In genomic region chr12:117518594-117519270, GRCh38 we compare ENCODE assay signal across 19 cellular contexts.
DNase-seq lines count a peak whose midpoint lies in the region; ATAC-seq, FAIRE-seq and TF ChIP-seq lines count a peak whose summit lies in the region.
"Had no signal": no experiment of that assay in that cellular context is flagged by ENCODE, and none has a peak within 500 bp of the region (broad histone marks: within the 10 kb centered on the region; RNA-seq: fewer than 3 reads in every experiment).

No MANE protein-coding gene starts in this region.

- FAIRE-seq in HepG2 (lab: Jason Lieb, UNC) = peak; percentile 44
- FAIRE-seq: bronchial epithelial cell, RCC 7860 had no signal

- no peaks in the 10 kb centered on the region for H4K20me1 ChIP-seq in HepG2 (ENCODE audit: insufficient read depth, low read length)

- H3K36me3 ChIP-seq in breast epithelium (no peaks in the 10 kb centered on the region), HepG2 (replicated peaks in 1 of 2; ENCODE audit: control insufficient read depth in 1 of 2, insufficient read depth in 2 of 2, low read length in 2 of 2) (no peaks in the 10 kb centered on the region), upper lobe of left lung (no peaks in the 10 kb centered on the region), ascending aorta (no peaks in the 10 kb centered on the region)

- H3K27me3 ChIP-seq in breast epithelium (no peaks in the 10 kb centered on the region), HepG2 (ENCODE audit: control insufficient read depth in 1 of 2, insufficient read depth in 2 of 2, low read length in 2 of 2) (peaks cover 0 to 6% of the 10 kb centered on the region in 2 experiments; a peak in 1 of 5 replicates), upper lobe of left lung (no peaks in the 10 kb centered on the region), ascending aorta (no peaks in the 10 kb centered on the region)

- peak; percentile 18 for DNase-seq in DMS 273 (lab: John Stamatoyannopoulos, UW; ENCODE audit: unreplicated experiment)
- DNase-seq in DMS 273 treated with DMSO at 0.1 percent for 48 hours (lab: John Stamatoyannopoulos, UW) = no peak
- DNase-seq in breast epithelium (ENCODE audit: low spot score in 2 of 2) = peak; percentile 24 to 65
- peak; percentile 88 for DNase-seq in HepG2 (ENCODE audit: low spot score)
- peak in 1 of 2 donors; percentile 35 for DNase-seq in upper lobe of left lung
- no peak for DNase-seq in osteocyte (ENCODE audit: extremely low spot score, unreplicated experiment)
- no peak for DNase-seq in ascending aorta (ENCODE audit: low spot score in 2 of 2)
- DNase-seq: activated CD4-positive, CD25-positive, alpha-beta regulatory T cell treated with anti-CD3 and anti-CD28 coated beads, Interleukin-2, amount 50 U/mL, for 72 hours; activated CD8-positive, alpha-beta memory T cell treated with anti-CD3 and anti-CD28 coated beads, Interleukin-2, amount 50 U/mL, for 4 hours; activated naive CD4-positive, alpha-beta T cell treated with Interleukin-2 at 50 U/mL for 16 hours; endodermal cell; nephron progenitor cell; stimulated activated CD8-positive, alpha-beta memory T cell treated with anti-CD3 and anti-CD28 coated beads, Interleukin-4, amount 100 ng/mL, for 48 hours had no signal

- peaks cover 10% of the 10 kb centered on the region for H3K27me3 Mint-ChIP-seq in osteocyte (ENCODE audit: unreplicated experiment)

- H2AFZ ChIP-seq in HepG2 (ENCODE audit: low read length) = no peak overlapping the region
- H2AFZ ChIP-seq: GM23338 had no signal

- 11% methylated on average over 11 of the region's 11 CpGs for WGBS in HepG2 (ENCODE audit: low lambda C conversion rate)
- WGBS in upper lobe of left lung, 2 donors = 55 to 69% methylated on average over 11 of the region's 11 CpGs

- POLR2A ChIA-PET in HepG2 (lab: Yijun Ruan, JAX) = no interaction called here

- no peaks in the 10 kb centered on the region for H3K9me3 Mint-ChIP-seq in osteocyte (ENCODE audit: unreplicated experiment)
- H3K9me3 Mint-ChIP-seq: GM23338, nephron progenitor cell had no signal

- CTCF ChIA-PET in HepG2 (lab: Yijun Ruan, JAX; ENCODE audit: low intra/inter-chr PET ratio, low total read pairs) = no interaction called here

- TF ChIP-seq CTCF in breast epithelium (IDR thresholded peaks at IDR 0.05) (no peak), HepG2 (CRISPR knock-in tag; IDR thresholded peaks at IDR 0.05) (no peak), upper lobe of left lung (IDR thresholded peaks at IDR 0.05) (no peak), osteocyte (IDR thresholded peaks at IDR 0.05) (no peak), ascending aorta (IDR thresholded peaks at IDR 0.05) (no peak)

- ATAC-seq in HepG2 (peak; percentile 92), upper lobe of left lung (ENCODE audit: low FRiP score in 2 of 2) (peak; percentile 25 to 73), GM19467 (IDR thresholded peaks at IDR 0.05; ENCODE audit: unreplicated experiment) (no peak)
- ATAC-seq: GM23338 had no signal

- intact Hi-C loops in breast epithelium (cut with DNase I; ENCODE audit: low total_unique reads) (no loop called here), HepG2 (cut with micrococcal nuclease; ENCODE audit: unreplicated experiment) (no loop called here), ascending aorta (cut with DNase I) (no loop called here)

- BruUV-seq in HepG2 (replicated peaks; lab: Mats Ljungman, UMichigan) = no TSS peak

- no peak for TF ChIP-seq RAD21 in HepG2 (CRISPR knock-in tag; IDR thresholded peaks at IDR 0.05)

- TF ChIP-seq POLR2A in breast epithelium (IDR thresholded peaks at IDR 0.05) (no peak), HepG2 (IDR thresholded peaks at IDR 0.05; ENCODE audit: insufficient read depth in 1 of 2, low read depth in 2 of 2, low read length in 2 of 2) (no peak), upper lobe of left lung (IDR thresholded peaks at IDR 0.05) (no peak)

- H3K9me3 ChIP-seq in breast epithelium (no peaks in the 10 kb centered on the region), HepG2 (ENCODE audit: low read length) (no peaks in the 10 kb centered on the region), upper lobe of left lung (no peaks in the 10 kb centered on the region), ascending aorta (no peaks in the 10 kb centered on the region)

- H3K27ac ChIP-seq in breast epithelium (no peak overlapping the region), HepG2 (ENCODE audit: extremely low read length, insufficient read depth, low read length) (no peak overlapping the region), upper lobe of left lung (no peak overlapping the region), ascending aorta (no peak overlapping the region)
- H3K27ac ChIP-seq: 22Rv1 had no signal

- H3K4me1 ChIP-seq in breast epithelium (no peaks in the 10 kb centered on the region), HepG2 (ENCODE audit: insufficient read depth, low read length) (peaks cover 17% of the 10 kb centered on the region), upper lobe of left lung (peaks cover 0 to 27% (median 10%) of the 10 kb centered on the region in 4 donors), ascending aorta (no peaks in the 10 kb centered on the region)

- no peaks in the 10 kb centered on the region for H3K36me3 Mint-ChIP-seq in osteocyte (ENCODE audit: unreplicated experiment)

- in situ Hi-C loops in HepG2 (cut with HindIII; ENCODE audit: extremely low pct_ligation_motif_present, low pct_unique_long_range_greater_than_20kb) = no loop called here

- H3K4me3 ChIP-seq in breast epithelium = no peak overlapping the region
- H3K4me3 ChIP-seq in HepG2 (replicated peaks in 1 of 3; ENCODE audit: insufficient read depth in 1 of 3, low read depth in 2 of 3, low read length in 3 of 3) = no peak overlapping the region
- no peak overlapping the region for H3K4me3 ChIP-seq in upper lobe of left lung
- no peak overlapping the region for H3K4me3 ChIP-seq in ascending aorta
- H3K4me3 ChIP-seq: GM23338 had no signal

- peak; percentile 20 to 65; a peak in 3 of 4 replicates for TF ChIP-seq EP300 in HepG2 (IDR thresholded peaks at IDR 0.05; ENCODE audit: low read depth in 2 of 2, low read length in 2 of 2)
- TF ChIP-seq EP300 in HepG2 (CRISPR knock-in tag; IDR thresholded peaks at IDR 0.05; ENCODE audit: borderline replicate concordance) = peak; percentile 42; the same call in 1 of the 2 replicates
- TF ChIP-seq EP300 in upper lobe of left lung (IDR thresholded peaks at IDR 0.05) = no peak

- H3K4me2 ChIP-seq in HepG2 (ENCODE audit: low read depth, low read length) = 0 out of 2 replicates have a peak overlapping the region, but pooled peaks have one; percentile 23
- H3K4me2 ChIP-seq: GM23338 had no signal

- no peak overlapping the region for H3K4me3 Mint-ChIP-seq in osteocyte (ENCODE audit: unreplicated experiment)
- H3K4me3 Mint-ChIP-seq: endodermal cell; GM23338; nephron progenitor cell; T-helper 1 cell treated with Interleukin-12 subunit alpha and Interleukin-12 subunit beta and Interleukin-4 antibody, amounts not matched to agents 30 μg/mL and 1 μg/mL, for 36 hours had no signal

- no peak overlapping the region for H3K9ac ChIP-seq in HepG2 (ENCODE audit: insufficient read depth, low read depth, low read length)

- H3K79me2 ChIP-seq in HepG2 (ENCODE audit: insufficient read depth, low read length) = no peaks in the 10 kb centered on the region

- no peak overlapping the region for H3K27ac Mint-ChIP-seq in osteocyte (ENCODE audit: unreplicated experiment)
- H3K27ac Mint-ChIP-seq: endodermal cell; GM23338; nephron progenitor cell; T-helper 1 cell treated with Interleukin-12 subunit alpha and Interleukin-12 subunit beta and Interleukin-4 antibody, amounts not matched to agents 30 μg/mL and 1 μg/mL, for 36 hours had no signal

- no peaks in the 10 kb centered on the region for H3K4me1 Mint-ChIP-seq in osteocyte (ENCODE audit: unreplicated experiment)
- H3K4me1 Mint-ChIP-seq: endodermal cell had no signal

TF ChIP-seq in HepG2, 621 proteins besides CTCF, POLR2A, EP300 and RAD21 (continues in another document):
- peak; percentile 41 for TF ChIP-seq FOXP4 (CRISPR knock-in tag; IDR thresholded peaks at IDR 0.05)
- peak; percentile 30; the same call in 1 of the 2 replicates for TF ChIP-seq ZNF292 (CRISPR knock-in tag; IDR thresholded peaks at IDR 0.05; ENCODE audit: borderline replicate concordance, low read depth)
- peak; percentile 51; the same call in 1 of the 2 replicates for TF ChIP-seq FOSL2 (CRISPR knock-in tag; IDR thresholded peaks at IDR 0.05)
- TF ChIP-seq IRX3 (CRISPR knock-in tag; IDR thresholded peaks at IDR 0.05; ENCODE audit: borderline replicate concordance, low read depth) = no peak
- TF ChIP-seq CREM (IDR thresholded peaks at IDR 0.05) = peak; percentile 51; the same call in 1 of the 2 replicates
- TF ChIP-seq CREM (CRISPR knock-in tag; IDR thresholded peaks at IDR 0.05) = no peak
- peak; percentile 66; the same call in 1 of the 2 replicates for TF ChIP-seq BCL6 (CRISPR knock-in tag; IDR thresholded peaks at IDR 0.05)
- no peak for TF ChIP-seq ASH2L (IDR thresholded peaks at IDR 0.05; ENCODE audit: insufficient read length, low read depth, low read length)
- TF ChIP-seq ZNF33A (CRISPR knock-in tag; IDR thresholded peaks at IDR 0.05; ENCODE audit: borderline replicate concordance) = no peak
- TF ChIP-seq, protein P1, sequence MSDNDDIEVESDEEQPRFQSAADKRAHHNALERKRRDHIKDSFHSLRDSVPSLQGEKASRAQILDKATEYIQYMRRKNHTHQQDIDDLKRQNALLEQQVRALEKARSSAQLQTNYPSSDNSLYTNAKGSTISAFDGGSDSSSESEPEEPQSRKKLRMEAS (IDR thresholded peaks at IDR 0.05) = 0 out of 2 replicates have a peak, but pooled peaks have one; percentile 42

Comparison
In these comparisons a context has a peak if more than half of its experiments do, and no peak if none do; other contexts are left out.
1. DNase-seq: peak in DMS 273 (single experiment), breast epithelium (2 of 2) and HepG2 (single experiment); none in DMS 273 treated with DMSO at 0.1 percent for 48 hours (single experiment), osteocyte (single experiment) and ascending aorta (0 of 2).